In genomic region chr15:25900426-25900825, GRCh38 we compare ENCODE assay signal across 24 cellular contexts. TPM values are rescaled to one million over a fixed set of nuclear protein-coding genes. Genes with fewer than 3 reads are reported as not detected.
DNase-seq lines count a peak whose midpoint lies in the region; ATAC-seq, FAIRE-seq and TF ChIP-seq lines count a peak whose summit lies in the region.
"Had no signal": no experiment of that assay in that cellular context is flagged by ENCODE, and none has a peak within 500 bp of the region (broad histone marks: within the 10 kb centered on the region; RNA-seq: fewer than 3 reads in every experiment).

No MANE protein-coding gene starts in this region.

- DNase-seq in astrocyte (ENCODE audit: low read depth) (peak; percentile 53), sciatic nerve (ENCODE audit: low spot score) (no peak), epidermal melanocyte (ENCODE audit: insufficient read length, low spot score) (no peak), NCI-H2196 treated with DMSO at 0.1 percent for 48 hours (lab: John Stamatoyannopoulos, UW; ENCODE audit: unreplicated experiment) (no peak), NCI-H2029 (lab: John Stamatoyannopoulos, UW) (no peak), ecto neural progenitor cell (ENCODE audit: low spot score) (no peak)
- DNase-seq: BE2C; DMS53; GF-D8; MG63; NCI-H1417 treated with DMSO at 0.1 percent for 48 hours; NCI-H187; NCI-H2107; NCI-H510A; NCI-H748 treated with DMSO at 0.1 percent for 48 hours; NK-92 treated with Interleukin-12 subunit alpha and Interleukin-12 subunit beta, amount 100 ng/mL, for 24 hours had no signal

- TF ChIP-seq CTCF in astrocyte (IDR thresholded peaks at IDR 0.05; ENCODE audit: insufficient read depth, low read depth, low read length) (no peak), liver (IDR thresholded peaks at IDR 0.05; ENCODE audit: low read depth, low read length, missing input control) (no peak)

- no peak overlapping the region for H3K9ac ChIP-seq in astrocyte (ENCODE audit: low read length)
- H3K9ac ChIP-seq in liver (ENCODE audit: low read depth in 1 of 2, low read length in 2 of 2): no peak overlapping the region

- peak; percentile 21 for ATAC-seq in sciatic nerve
- ATAC-seq: K562, Panc1, SK-N-SH treated with all-trans-retinoic acid at 6 μM for 48 hours had no signal

- no peaks in the 10 kb centered on the region for H3K9me3 Mint-ChIP-seq in astrocyte (ENCODE audit: unreplicated experiment)

- 0 out of 2 replicates have a peak overlapping the region, but pooled peaks have one; percentile 12 for H3K27ac ChIP-seq in ACC112 (ENCODE audit: low read depth, low read length)
- H3K27ac ChIP-seq in astrocyte (ENCODE audit: low read depth, low read length): no peak overlapping the region
- no peak overlapping the region for H3K27ac ChIP-seq in liver (ENCODE audit: low read depth in 1 of 2, low read length in 2 of 2)

- H3K4me1 Mint-ChIP-seq in astrocyte (ENCODE audit: low read depth, unreplicated experiment): peaks cover 30% of the 10 kb centered on the region

- H3K4me1 ChIP-seq in ACC112 (ENCODE audit: control insufficient read depth, insufficient read depth, low read length, unreplicated experiment) (peaks cover 30% of the 10 kb centered on the region), astrocyte (ENCODE audit: insufficient read depth, low read length) (peaks cover 7% of the 10 kb centered on the region), liver (ENCODE audit: control insufficient read depth in 4 of 4, insufficient read depth in 4 of 4, low read length in 3 of 4) (no peaks in the 10 kb centered on the region)
- H3K4me1 ChIP-seq: BE2C had no signal

- no peak for TF ChIP-seq RAD21 in liver (IDR thresholded peaks at IDR 0.05)

- FAIRE-seq in astrocyte (lab: Jason Lieb, UNC): no peak
- FAIRE-seq: D721Med, H54, K562 had no signal

- H4K20me1 ChIP-seq in astrocyte (ENCODE audit: insufficient read depth, low read length): no peaks in the 10 kb centered on the region

- H3K36me3 ChIP-seq in ACC112 (ENCODE audit: insufficient read depth, low read length) (no peaks in the 10 kb centered on the region), astrocyte (ENCODE audit: insufficient read depth, low read length) (no peaks in the 10 kb centered on the region), liver (ENCODE audit: control insufficient read depth in 4 of 4, insufficient read depth in 3 of 4, low read depth in 1 of 4, low read length in 3 of 4) (no peaks in the 10 kb centered on the region)
- H3K36me3 ChIP-seq: BE2C, MG63 had no signal

- H2AFZ ChIP-seq in ACC112 (ENCODE audit: low read length, unreplicated experiment) (peak overlapping the region; percentile 90), astrocyte (ENCODE audit: low read depth, low read length) (no peak overlapping the region)

- intact Hi-C loops in sciatic nerve (cut with DNase I): no loop called here

- H3K27me3 ChIP-seq in ACC112 (ENCODE audit: insufficient read depth, low read length) (no peaks in the 10 kb centered on the region), astrocyte (ENCODE audit: insufficient read depth, low read length) (no peaks in the 10 kb centered on the region), liver (ENCODE audit: control insufficient read depth in 4 of 4, insufficient read depth in 4 of 4, low read length in 3 of 4) (no peaks in the 10 kb centered on the region)
- H3K27me3 ChIP-seq: BE2C, MG63 had no signal

- H3K4me3 Mint-ChIP-seq in astrocyte (ENCODE audit: unreplicated experiment): no peak overlapping the region

- H3K36me3 Mint-ChIP-seq in astrocyte (ENCODE audit: low read depth, unreplicated experiment): no peaks in the 10 kb centered on the region

- no peak overlapping the region for H3K27ac Mint-ChIP-seq in astrocyte (ENCODE audit: unreplicated experiment)

- 82% methylated on average over 2 of the region's 2 CpGs for WGBS in liver

- no peaks in the 10 kb centered on the region for H3K79me2 ChIP-seq in ACC112 (ENCODE audit: control insufficient read depth, insufficient read depth, low read length, unreplicated experiment)
- no peaks in the 10 kb centered on the region for H3K79me2 ChIP-seq in astrocyte (ENCODE audit: insufficient read depth, low read length)

- peak overlapping the region; percentile 36; the same call in 1 of the 2 replicates for H3K4me3 ChIP-seq in ACC112 (ENCODE audit: low read depth, low read length)
- no peak overlapping the region for H3K4me3 ChIP-seq in astrocyte (ENCODE audit: insufficient read depth, low read depth, low read length)
- no peak overlapping the region for H3K4me3 ChIP-seq in liver (ENCODE audit: low read depth in 1 of 3, low read length in 3 of 3)
- H3K4me3 ChIP-seq: K562, MG63 had no signal

- no peak overlapping the region for H3K4me2 ChIP-seq in astrocyte (ENCODE audit: low read length)

- H3K9me3 ChIP-seq in astrocyte (ENCODE audit: insufficient read depth, low read depth, low read length) (no peaks in the 10 kb centered on the region), liver (ENCODE audit: control insufficient read depth in 4 of 4, low read length in 3 of 4) (no peaks in the 10 kb centered on the region)
- H3K9me3 ChIP-seq: BE2C, MG63 had no signal

- no peaks in the 10 kb centered on the region for H3K27me3 Mint-ChIP-seq in astrocyte (ENCODE audit: low read depth, unreplicated experiment)

TF ChIP-seq in liver, 16 proteins besides CTCF, POLR2A, EP300 and RAD21:
- TF ChIP-seq TAF1 (conservative IDR thresholded peaks at IDR 0.05) (no peak), NR2F2 (IDR thresholded peaks at IDR 0.05) (peak; percentile 47), JUND (IDR thresholded peaks at IDR 0.05) (no peak), REST (IDR thresholded peaks at IDR 0.05) (no peak), FOXA2 (IDR thresholded peaks at IDR 0.05) (no peak)
TF ChIP-seq in liver: peak in this region for 1.

RNA-seq across cellular contexts. Expression of gene ATP10A, which starts 37.3 kb away (rescaled TPM):
- total RNA-seq in astrocyte (21.1 and 36.6 TPM in 2 replicates), liver (1 to 10 TPM in 1 of 2 donors, under 1 TPM in 1; 0.51 to 1.8 TPM), sciatic nerve (5.7 TPM)
- polyA plus RNA-seq in liver: under 1 TPM; 0.22 to 0.26 TPM
- total RNA-seq: A172 had no signal
- polyA plus RNA-seq: K562 had no signal
